In the genomic region with DNA sequence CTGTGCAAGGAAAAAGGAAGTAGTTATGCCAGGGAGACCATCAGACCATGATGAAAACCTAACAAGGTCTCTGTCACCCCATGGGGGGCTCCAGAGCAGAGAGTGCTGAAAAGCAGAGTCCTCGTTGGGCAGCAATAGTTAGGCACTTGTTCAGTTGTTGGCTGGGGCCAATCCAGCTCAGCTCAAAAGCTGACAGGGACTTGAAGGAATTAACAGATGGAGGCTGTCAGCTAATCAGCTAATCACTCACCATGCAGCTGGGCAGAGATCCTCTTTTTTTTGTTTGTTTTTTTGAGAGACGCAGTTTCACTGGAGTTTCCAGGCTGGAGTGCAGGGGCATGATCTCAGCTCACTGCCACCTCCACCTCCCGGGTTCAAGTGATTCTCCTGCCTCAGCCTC, we compare ENCODE assay signal across 1 cellular context.
TF ChIP-seq lines count a peak whose summit lies in the region.

No MANE protein-coding gene starts in this region.

TF ChIP-seq in IMR-90, 13 proteins besides CTCF, POLR2A, EP300 and RAD21:
- TF ChIP-seq MAFK (IDR thresholded peaks at IDR 0.05; ENCODE audit: low read depth, low read length): no peak
- TF ChIP-seq RCOR1 (IDR thresholded peaks at IDR 0.05; ENCODE audit: insufficient replicate concordance, low read length): no peak
- TF ChIP-seq BHLHE40 (IDR thresholded peaks at IDR 0.05; ENCODE audit: low read depth, low read length): no peak
- TF ChIP-seq CHD1 (IDR thresholded peaks at IDR 0.05; ENCODE audit: low read depth, low read length): no peak
- TF ChIP-seq SMC3 (IDR thresholded peaks at IDR 0.05; ENCODE audit: low read depth, low read length): no peak
- no peak for TF ChIP-seq FOS (IDR thresholded peaks at IDR 0.05; ENCODE audit: low read depth, low read length)
- no peak for TF ChIP-seq CEBPB (IDR thresholded peaks at IDR 0.05; ENCODE audit: low read depth, low read length)
- TF ChIP-seq NFE2L2 (IDR thresholded peaks at IDR 0.05; ENCODE audit: low read depth, low read length): no peak
TF ChIP-seq in IMR-90: peak in this region for 0.
